In the genomic region with DNA sequence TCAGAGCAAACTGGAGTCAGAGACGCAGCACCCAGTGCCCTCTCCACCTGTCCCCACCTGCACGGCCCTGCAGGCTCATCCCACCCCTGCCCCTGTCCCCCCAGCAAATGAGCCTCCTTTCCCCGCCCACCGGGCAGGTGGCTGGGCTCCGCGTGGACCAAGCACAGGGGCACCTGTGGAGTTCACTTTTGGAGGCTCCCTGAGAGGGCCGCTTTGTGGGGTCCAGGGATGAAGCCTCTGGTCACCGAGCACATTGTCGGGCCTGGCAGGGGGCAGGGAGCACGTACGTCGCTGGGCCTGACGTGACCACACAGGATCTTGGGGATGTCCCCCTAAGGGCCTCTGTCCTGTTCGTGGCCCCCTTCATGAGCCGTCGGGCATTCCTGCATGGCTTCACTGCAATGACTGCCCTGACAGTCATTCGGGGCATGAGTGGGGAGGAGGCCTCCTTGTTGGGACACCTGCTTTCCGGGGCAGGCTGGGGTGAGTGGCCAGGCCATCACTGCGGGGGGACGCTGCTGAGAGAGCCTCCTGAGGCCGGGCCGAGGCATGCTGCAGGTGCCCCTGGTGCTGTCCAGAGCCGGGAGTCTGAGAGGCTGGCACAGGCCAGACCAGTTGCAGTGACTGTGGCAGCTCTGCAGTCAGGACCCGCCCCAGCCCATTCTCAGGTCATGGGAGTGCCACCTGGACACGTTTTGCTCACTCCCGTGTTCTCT, we compare ENCODE assay signal across 14 cellular contexts. TPM values are rescaled to one million over a fixed set of nuclear protein-coding genes. Genes with fewer than 3 reads are reported as not detected.
DNase-seq lines count a peak whose midpoint lies in the region; ATAC-seq, FAIRE-seq and TF ChIP-seq lines count a peak whose summit lies in the region.
"Had no signal": no experiment of that assay in that cellular context is flagged by ENCODE, and none has a peak within 500 bp of the region (broad histone marks: within the 10 kb centered on the region; RNA-seq: fewer than 3 reads in every experiment).

No MANE protein-coding gene starts in this region.

- H3K4me1 ChIP-seq in Panc1 (ENCODE audit: control insufficient read depth, insufficient read depth, low read length) (no peaks in the 10 kb centered on the region), H1 (replicated peaks in 1 of 4; ENCODE audit: control insufficient read depth in 3 of 4, insufficient read depth in 4 of 4, low read length in 3 of 4) (no peaks in the 10 kb centered on the region), lower lobe of right lung (peaks cover 35% of the 10 kb centered on the region), stomach smooth muscle (ENCODE audit: control insufficient read depth, insufficient read depth, low read length) (peaks cover 56% of the 10 kb centered on the region)

- no peak overlapping the region for H2BK12ac ChIP-seq in H1 (ENCODE audit: low read depth, low read length)

- intact Hi-C loops in Panc1 (cut with micrococcal nuclease; ENCODE audit: unreplicated experiment) (no loop called here), lower lobe of right lung (cut with DNase I) (no loop called here)

- no peak for DNase-seq in Panc1 (ENCODE audit: low read depth, low spot score)
- DNase-seq in H1 (ENCODE audit: low read depth in 1 of 2, low spot score in 2 of 2), result no peak
- DNase-seq in lower lobe of right lung, result peak; percentile 37
- DNase-seq in foreskin melanocyte, result no peak
- DNase-seq in SW 1271 (lab: John Stamatoyannopoulos, UW), result no peak
- DNase-seq in SHP77 (lab: John Stamatoyannopoulos, UW), result no peak
- DNase-seq: activated naive CD4-positive, alpha-beta T cell treated with anti-CD3 and anti-CD28 coated beads for 36 hours; NCI-H510A had no signal

- peaks cover 0 to 55% of the 10 kb centered on the region in 2 experiments; a peak in 2 of 4 replicates for H3K79me2 ChIP-seq in H1 (ENCODE audit: control insufficient read depth in 1 of 2, insufficient read depth in 2 of 2, low read length in 2 of 2)

- no peak overlapping the region for H3K4me2 ChIP-seq in H1 (ENCODE audit: insufficient read depth in 1 of 2, low read depth in 2 of 2, low read length in 2 of 2)
- H3K4me2 ChIP-seq: KMS-11 had no signal

- in situ Hi-C loops in Panc1 (cut with HindIII; ENCODE audit: low pct_unique_long_range_greater_than_20kb, low sequenced_read_pairs), result no loop called here

- H2BK15ac ChIP-seq in H1 (ENCODE audit: low read length), result no peak overlapping the region

- H3K4me3 ChIP-seq in Panc1 (ENCODE audit: low read depth in 2 of 2, low read length in 2 of 2), result no peak overlapping the region
- no peak overlapping the region for H3K4me3 ChIP-seq in H1 (ENCODE audit: extremely low read depth in 1 of 4, insufficient read depth in 2 of 4, low read depth in 3 of 4, low read length in 4 of 4)
- no peak overlapping the region for H3K4me3 ChIP-seq in lower lobe of right lung
- H3K4me3 ChIP-seq in stomach smooth muscle (ENCODE audit: low read length in 2 of 2), result peak overlapping the region; percentile 36 to 60

- H2BK20ac ChIP-seq in H1 (ENCODE audit: low read length), result no peak overlapping the region

- H3K36me3 ChIP-seq in Panc1 (ENCODE audit: control insufficient read depth, insufficient read depth, low read length) (peaks cover 3% of the 10 kb centered on the region; the same call in 1 of the 2 replicates), H1 (ENCODE audit: control insufficient read depth in 2 of 4, insufficient read depth in 4 of 4, low read length in 3 of 4) (peaks cover 12 to 39% (median 22%) of the 10 kb centered on the region in 4 experiments), lower lobe of right lung (peaks cover 36% of the 10 kb centered on the region), stomach smooth muscle (ENCODE audit: control insufficient read depth in 2 of 2, insufficient read depth in 2 of 2, low read length in 2 of 2) (peaks cover 0 to 2% of the 10 kb centered on the region in 2 donors)

- H3K4ac ChIP-seq in H1 (replicated peaks; ENCODE audit: insufficient read length, low read depth, low read length), result no peak overlapping the region

- WGBS in H1 (ENCODE audit: extremely low coverage in 1 of 2, insufficient coverage in 1 of 2, insufficient read length in 1 of 2, insufficient replicate concordance in 2 of 2, low coverage in 1 of 2, low lambda C conversion rate in 2 of 2, missing lambda C conversion rate in 1 of 2), 2 experiments, result 95% methylated on average over 26 of the region's 26 CpGs; no CpG with 5 or more reads in 1 of the 2 experiments

- H3K27me3 ChIP-seq in Panc1 (ENCODE audit: control insufficient read depth, insufficient read depth, low read length) (no peaks in the 10 kb centered on the region), H1 (replicated peaks in 1 of 4; ENCODE audit: control insufficient read depth in 3 of 4, extremely low read depth in 1 of 4, insufficient read depth in 3 of 4, low read length in 3 of 4) (no peaks in the 10 kb centered on the region), lower lobe of right lung (ENCODE audit: low read depth) (no peaks in the 10 kb centered on the region), stomach smooth muscle (ENCODE audit: control insufficient read depth in 1 of 2, insufficient read depth in 2 of 2, low read length in 2 of 2) (no peaks in the 10 kb centered on the region)

- no peak overlapping the region for H3K14ac ChIP-seq in H1 (ENCODE audit: insufficient read length)

- ATAC-seq in Panc1 (0 out of 2 replicates have a peak, but pooled peaks have one; percentile 33), lower lobe of right lung (no peak), GM21447 (IDR thresholded peaks at IDR 0.05; ENCODE audit: unreplicated experiment) (no peak)
- ATAC-seq: naive thymus-derived CD8-positive, alpha-beta T cell had no signal

- CTCF ChIA-PET in Panc1 (lab: Charles Lee), result no interaction called here
- CTCF ChIA-PET in H1 (lab: Charles Lee; ENCODE audit: partially characterized antibody), result interaction anchor here (1.3 to 1.7 kb wide), 4 partner anchors 7 to 13 kb away, joined by 3 to 5 read pairs (median 4); no protein-coding TSS in a partner anchor

- no peak overlapping the region for H3K23ac ChIP-seq in H1 (ENCODE audit: insufficient read length)

- H3K23me2 ChIP-seq in H1 (ENCODE audit: low read depth, low read length), result no peaks in the 10 kb centered on the region

- TF ChIP-seq RAD21 in H1 (IDR thresholded peaks at IDR 0.05 in 1 of 2, conservative IDR thresholded peaks at IDR 0.05 in 1 of 2; ENCODE audit: low read depth in 2 of 2, low read length in 2 of 2), result no peak

- no peak for TF ChIP-seq EP300 in H1 (IDR thresholded peaks at IDR 0.05; ENCODE audit: borderline replicate concordance in 1 of 2, low read depth in 2 of 2, low read length in 2 of 2)

- H3K27ac ChIP-seq in Panc1 (ENCODE audit: low read length) (no peak overlapping the region), H1 (ENCODE audit: low read depth, low read length) (no peak overlapping the region), lower lobe of right lung (peak overlapping the region; percentile 84), stomach smooth muscle (ENCODE audit: low read length) (peak overlapping the region; percentile 85)
- H3K27ac ChIP-seq: KMS-11 had no signal

- H2AK5ac ChIP-seq in H1 (ENCODE audit: low read depth, low read length), result no peak overlapping the region

- peaks cover 8 to 38% of the 10 kb centered on the region in 2 experiments for H4K20me1 ChIP-seq in H1 (replicated peaks in 1 of 2; ENCODE audit: control insufficient read depth in 1 of 2, insufficient read depth in 2 of 2, low read length in 2 of 2)

- peaks cover 18% of the 10 kb centered on the region for H3K79me1 ChIP-seq in H1 (ENCODE audit: low read depth, low read length)

- no peak for TF ChIP-seq CTCF in Panc1 (IDR thresholded peaks at IDR 0.05)
- no peak for TF ChIP-seq CTCF in H1 (IDR thresholded peaks at IDR 0.05; ENCODE audit: control extremely low read depth in 1 of 3, insufficient read depth in 1 of 3, low read depth in 1 of 3, low read length in 3 of 3)
- TF ChIP-seq CTCF in lower lobe of right lung (IDR thresholded peaks at IDR 0.05), result no peak

- H2BK120ac ChIP-seq in H1 (replicated peaks; ENCODE audit: low read depth, low read length), result no peak overlapping the region

- no peak overlapping the region for H3K56ac ChIP-seq in H1 (replicated peaks; ENCODE audit: insufficient read length, low read depth, low read length)

- H4K8ac ChIP-seq in H1 (ENCODE audit: extremely low read depth, insufficient read depth, low read length), result peak overlapping the region; percentile 14; the same call in 1 of the 2 replicates

- POLR2A ChIA-PET in Panc1 (lab: Charles Lee), result no interaction called here
- POLR2A ChIA-PET in H1 (lab: Charles Lee; ENCODE audit: partially characterized antibody), result interaction anchor here (1.7 kb wide), 1 partner anchor 18 kb away, joined by 8 read pairs; no protein-coding TSS in a partner anchor

- H2BK5ac ChIP-seq in H1 (ENCODE audit: low read depth, low read length), result no peak overlapping the region

- no peak overlapping the region for H2AFZ ChIP-seq in H1 (ENCODE audit: low read length)

- no TSS peak for BruUV-seq in Panc1 (replicated peaks; lab: Mats Ljungman, UMichigan)

- no peak for TF ChIP-seq POLR2A in H1 (IDR thresholded peaks at IDR 0.05; ENCODE audit: control extremely low read depth in 1 of 2, low read depth in 2 of 2, low read length in 2 of 2)

- no peak overlapping the region for H4K5ac ChIP-seq in H1 (ENCODE audit: insufficient read length, low read depth, low read length)

- no peak overlapping the region for H3K18ac ChIP-seq in H1 (ENCODE audit: extremely low read depth, low read length)

- no peak for FAIRE-seq in H1 (lab: Jason Lieb, UNC)
- FAIRE-seq: frontal cortex, islet of Langerhans had no signal

- H3K9ac ChIP-seq in H1 (replicated peaks in 1 of 4; ENCODE audit: extremely low read depth in 1 of 4, low read depth in 3 of 4, low read length in 3 of 4) (no peak overlapping the region), stomach smooth muscle (ENCODE audit: low read length in 2 of 2) (peak overlapping the region; percentile 9 to 21)
- H3K9ac ChIP-seq: KMS-11 had no signal

- H4K91ac ChIP-seq in H1 (replicated peaks; ENCODE audit: insufficient read length, low read length), result no peak overlapping the region

- no peaks in the 10 kb centered on the region for H3K9me3 ChIP-seq in Panc1 (ENCODE audit: control insufficient read depth, insufficient read depth, low read depth, low read length)
- no peaks in the 10 kb centered on the region for H3K9me3 ChIP-seq in H1 (ENCODE audit: insufficient read depth in 2 of 2, low read depth in 1 of 2, low read length in 1 of 2)
- H3K9me3 ChIP-seq in lower lobe of right lung, result no peaks in the 10 kb centered on the region
- no peaks in the 10 kb centered on the region for H3K9me3 ChIP-seq in stomach smooth muscle (ENCODE audit: control insufficient read depth in 2 of 2, low read length in 2 of 2)

RNA-seq across cellular contexts. Expression of gene SLX9, which starts 19.7 kb away (rescaled TPM):
- total RNA-seq in Panc1 (2021; ENCODE audit: unreplicated experiment) (50.9 TPM), lower lobe of right lung (15.7 TPM)
- polyA plus RNA-seq in Panc1 (2012; ENCODE audit: insufficient read length), result 59.8 TPM
- 57.3 and 64.1 TPM in 2 replicates for total RNA-seq in H1 (2021; fragmentation: NEBNext Ultra II Directional; extraction: Animal tissue kit (Norgen Biotek cat#: 25700))
- 17.7 and 34.6 TPM in 2 replicates for polyA plus RNA-seq in H1 (2011; rRNA removed)
- polyA plus RNA-seq in H1 (2011; cell fraction: cytosol; rRNA removed), result 43.7 TPM
- polyA plus RNA-seq in H1 (2011; cell fraction: nucleus; rRNA removed), result 28.5 TPM
- 20.8 to 42.4 TPM (median 39.1 TPM) in 4 replicates for polyA plus RNA-seq in H1 (2012, experiment 1 of 2)
- 28.1 TPM for polyA plus RNA-seq in H1 (2012, experiment 2 of 2)
- 28.3 TPM for polyA plus RNA-seq in H1 (2013, experiment 1 of 2)
- 30.5 TPM for polyA plus RNA-seq in H1 (2013, experiment 2 of 2)
- 5.9 and 6.3 TPM in 2 replicates for polyA minus RNA-seq in H1 (2011; rRNA and poly(A)+ RNA removed)
- 28.0 TPM for polyA minus RNA-seq in H1 (2011; cell fraction: cytosol; rRNA and poly(A)+ RNA removed)
- polyA minus RNA-seq in H1 (2011; cell fraction: nucleus; rRNA and poly(A)+ RNA removed), result 8.6 TPM

RNA-seq across cellular contexts. Expression of gene ITGB2, which starts 38.8 kb away (rescaled TPM):
- total RNA-seq in Panc1 (2021; ENCODE audit: unreplicated experiment) (3.0 TPM), lower lobe of right lung (468 TPM)
- 3.4 TPM for polyA plus RNA-seq in Panc1 (2012; ENCODE audit: insufficient read length)
- 0.24 and 0.36 TPM in 2 replicates for total RNA-seq in H1 (2021; fragmentation: NEBNext Ultra II Directional; extraction: Animal tissue kit (Norgen Biotek cat#: 25700))
- polyA plus RNA-seq in H1 (2011; rRNA removed), result 0.63 and 0.89 TPM in 2 replicates
- polyA plus RNA-seq in H1 (2011; cell fraction: cytosol; rRNA removed), result 0.76 TPM
- 1.6 TPM for polyA plus RNA-seq in H1 (2011; cell fraction: nucleus; rRNA removed)
- 0.40 to 0.58 TPM (median 0.48 TPM) in 4 replicates for polyA plus RNA-seq in H1 (2012, experiment 1 of 2)
- polyA plus RNA-seq in H1 (2012, experiment 2 of 2), result 0.49 TPM
- polyA plus RNA-seq in H1 (2013, experiment 1 of 2), result 0.26 TPM
- polyA plus RNA-seq in H1 (2013, experiment 2 of 2), result 0.52 TPM
- polyA minus RNA-seq in H1 (2011; rRNA and poly(A)+ RNA removed), result 0.25 and 0.27 TPM in 2 replicates
- polyA minus RNA-seq in H1 (2011; cell fraction: cytosol; rRNA and poly(A)+ RNA removed), result not detected
- polyA minus RNA-seq in H1 (2011; cell fraction: nucleus; rRNA and poly(A)+ RNA removed), result 0.70 TPM

Comparison
In these comparisons a context has a peak if more than half of its experiments do, and no peak if none do; other contexts are left out.
1. H3K27ac ChIP-seq: peak in lower lobe of right lung (single experiment) and stomach smooth muscle (single experiment); none in Panc1 (single experiment) and H1 (single experiment).
2. H3K4me3 ChIP-seq: peak in stomach smooth muscle (2 of 2); none in Panc1 (0 of 2), H1 (0 of 4) and lower lobe of right lung (single experiment).
3. H3K9ac ChIP-seq: peak in stomach smooth muscle (2 of 2); none in H1 (0 of 4).
4. RNA of gene ITGB2, which starts 38.8 kb away (total RNA-seq): 468 TPM in lower lobe of right lung (single experiment); 3.0 TPM in Panc1 (single experiment) and 0.24 to 0.36 TPM in H1; every median in the first group is over 100 times any median in the second.